1 cellular context compared by ENCODE assay signal in the genomic region with DNA sequence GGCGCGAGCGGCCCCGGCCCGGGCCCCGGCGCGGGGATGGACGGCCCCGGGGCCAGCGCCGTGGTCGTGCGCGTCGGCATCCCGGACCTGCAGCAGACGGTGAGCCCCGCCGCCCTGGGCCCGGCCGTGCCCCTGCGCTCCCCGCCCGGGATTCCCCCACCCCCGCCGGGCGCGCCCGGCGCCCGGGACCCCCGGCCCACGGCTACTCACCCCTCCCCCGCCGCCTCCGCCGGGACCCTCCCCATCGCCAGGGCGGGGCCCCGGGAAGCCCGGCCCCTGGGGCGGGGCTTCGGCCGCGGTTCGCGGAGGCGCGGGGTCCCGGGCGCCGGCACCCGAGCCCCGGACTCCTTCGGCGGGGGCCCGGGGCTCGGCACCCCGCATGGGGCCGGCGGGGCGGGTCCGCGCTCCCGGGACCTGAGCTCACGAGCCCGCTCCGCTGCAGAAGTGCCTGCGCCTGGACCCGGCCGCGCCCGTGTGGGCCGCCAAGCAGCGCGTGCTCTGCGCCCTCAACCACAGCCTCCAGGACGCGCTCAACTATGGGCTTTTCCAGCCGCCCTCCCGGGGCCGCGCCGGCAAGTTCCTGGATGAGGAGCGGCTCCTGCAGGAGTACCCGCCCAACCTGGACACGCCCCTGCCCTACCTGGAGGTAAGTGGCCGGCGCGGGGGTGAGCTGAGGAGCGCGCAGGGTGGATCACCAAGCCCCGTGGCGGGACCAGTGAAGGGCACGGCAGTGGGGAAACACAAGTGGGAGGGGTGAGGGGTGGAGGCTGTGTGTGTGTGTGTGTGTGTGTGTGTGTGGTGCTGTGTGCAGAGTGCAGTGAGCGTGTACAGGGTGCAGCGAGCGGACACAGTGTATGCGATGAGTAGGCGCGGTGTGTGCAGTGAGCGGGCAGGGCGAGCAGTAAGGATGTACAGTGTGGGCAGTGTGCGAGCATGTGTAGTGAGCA.
TF ChIP-seq lines count a peak whose summit lies in the region.

No MANE protein-coding gene starts in this region.

TF ChIP-seq in HepG2, 621 proteins besides CTCF, POLR2A, EP300 and RAD21 (continued from another document and continues in another):
- TF ChIP-seq, protein P1, sequence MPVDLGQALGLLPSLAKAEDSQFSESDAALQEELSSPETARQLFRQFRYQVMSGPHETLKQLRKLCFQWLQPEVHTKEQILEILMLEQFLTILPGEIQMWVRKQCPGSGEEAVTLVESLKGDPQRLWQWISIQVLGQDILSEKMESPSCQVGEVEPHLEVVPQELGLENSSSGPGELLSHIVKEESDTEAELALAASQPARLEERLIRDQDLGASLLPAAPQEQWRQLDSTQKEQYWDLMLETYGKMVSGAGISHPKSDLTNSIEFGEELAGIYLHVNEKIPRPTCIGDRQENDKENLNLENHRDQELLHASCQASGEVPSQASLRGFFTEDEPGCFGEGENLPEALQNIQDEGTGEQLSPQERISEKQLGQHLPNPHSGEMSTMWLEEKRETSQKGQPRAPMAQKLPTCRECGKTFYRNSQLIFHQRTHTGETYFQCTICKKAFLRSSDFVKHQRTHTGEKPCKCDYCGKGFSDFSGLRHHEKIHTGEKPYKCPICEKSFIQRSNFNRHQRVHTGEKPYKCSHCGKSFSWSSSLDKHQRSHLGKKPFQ (CRISPR knock-in tag; IDR thresholded peaks at IDR 0.05; ENCODE audit: insufficient replicate concordance): no peak
- TF ChIP-seq, protein P2, sequence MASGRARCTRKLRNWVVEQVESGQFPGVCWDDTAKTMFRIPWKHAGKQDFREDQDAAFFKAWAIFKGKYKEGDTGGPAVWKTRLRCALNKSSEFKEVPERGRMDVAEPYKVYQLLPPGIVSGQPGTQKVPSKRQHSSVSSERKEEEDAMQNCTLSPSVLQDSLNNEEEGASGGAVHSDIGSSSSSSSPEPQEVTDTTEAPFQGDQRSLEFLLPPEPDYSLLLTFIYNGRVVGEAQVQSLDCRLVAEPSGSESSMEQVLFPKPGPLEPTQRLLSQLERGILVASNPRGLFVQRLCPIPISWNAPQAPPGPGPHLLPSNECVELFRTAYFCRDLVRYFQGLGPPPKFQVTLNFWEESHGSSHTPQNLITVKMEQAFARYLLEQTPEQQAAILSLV (CRISPR knock-in tag; IDR thresholded peaks at IDR 0.05; ENCODE audit: borderline replicate concordance): no peak; the same call in 1 of the 2 replicates
- TF ChIP-seq ISL2 (CRISPR knock-in tag; IDR thresholded peaks at IDR 0.05) (no peak), MATR3 (CRISPR knock-in tag; IDR thresholded peaks at IDR 0.05) (no peak), YY1 (IDR thresholded peaks at IDR 0.05; ENCODE audit: insufficient read depth, insufficient replicate concordance, low read depth, low read length) (no peak), MIER2 (CRISPR knock-in tag; IDR thresholded peaks at IDR 0.05) (no peak), KDM4B (CRISPR knock-in tag; IDR thresholded peaks at IDR 0.05) (no peak), AKAP8 (CRISPR knock-in tag; IDR thresholded peaks at IDR 0.05) (no peak), ZNF841 (CRISPR knock-in tag; IDR thresholded peaks at IDR 0.05; ENCODE audit: borderline replicate concordance) (no peak), CENPT (CRISPR knock-in tag; IDR thresholded peaks at IDR 0.05; ENCODE audit: low read depth) (no peak), SP4 (CRISPR knock-in tag; IDR thresholded peaks at IDR 0.05) (0 out of 2 replicates have a peak, but pooled peaks have one; percentile 18), SAP130 (CRISPR knock-in tag; IDR thresholded peaks at IDR 0.05; ENCODE audit: low read depth) (peak; percentile 54; the same call in 1 of the 2 replicates), ZNF83 (CRISPR knock-in tag; IDR thresholded peaks at IDR 0.05; ENCODE audit: borderline replicate concordance) (no peak), YEATS4 (CRISPR knock-in tag; IDR thresholded peaks at IDR 0.05; ENCODE audit: borderline replicate concordance) (no peak), GTF3A (CRISPR knock-in tag; conservative IDR thresholded peaks at IDR 0.05) (no peak), ZFYVE20 (CRISPR knock-in tag; IDR thresholded peaks at IDR 0.05; ENCODE audit: borderline replicate concordance, low read depth) (no peak), GABPB1 (CRISPR knock-in tag; IDR thresholded peaks at IDR 0.05) (peak; percentile 35; the same call in 1 of the 2 replicates), SMAD1 (CRISPR knock-in tag; IDR thresholded peaks at IDR 0.05; ENCODE audit: borderline replicate concordance, low read depth) (0 out of 2 replicates have a peak, but pooled peaks have one; percentile 45), ZNF253 (CRISPR knock-in tag; IDR thresholded peaks at IDR 0.05; ENCODE audit: borderline replicate concordance) (no peak), ZNF589 (CRISPR knock-in tag; conservative IDR thresholded peaks at IDR 0.05) (no peak), ZNF34 (CRISPR knock-in tag; IDR thresholded peaks at IDR 0.05; ENCODE audit: borderline replicate concordance) (no peak), KMT2B (CRISPR knock-in tag; IDR thresholded peaks at IDR 0.05) (no peak), SOX5 (CRISPR knock-in tag; IDR thresholded peaks at IDR 0.05; ENCODE audit: borderline replicate concordance) (no peak), NONO (IDR thresholded peaks at IDR 0.05) (no peak), NONO (CRISPR knock-in tag; conservative IDR thresholded peaks at IDR 0.05) (peak; percentile 64)
- TF ChIP-seq, protein P3, sequence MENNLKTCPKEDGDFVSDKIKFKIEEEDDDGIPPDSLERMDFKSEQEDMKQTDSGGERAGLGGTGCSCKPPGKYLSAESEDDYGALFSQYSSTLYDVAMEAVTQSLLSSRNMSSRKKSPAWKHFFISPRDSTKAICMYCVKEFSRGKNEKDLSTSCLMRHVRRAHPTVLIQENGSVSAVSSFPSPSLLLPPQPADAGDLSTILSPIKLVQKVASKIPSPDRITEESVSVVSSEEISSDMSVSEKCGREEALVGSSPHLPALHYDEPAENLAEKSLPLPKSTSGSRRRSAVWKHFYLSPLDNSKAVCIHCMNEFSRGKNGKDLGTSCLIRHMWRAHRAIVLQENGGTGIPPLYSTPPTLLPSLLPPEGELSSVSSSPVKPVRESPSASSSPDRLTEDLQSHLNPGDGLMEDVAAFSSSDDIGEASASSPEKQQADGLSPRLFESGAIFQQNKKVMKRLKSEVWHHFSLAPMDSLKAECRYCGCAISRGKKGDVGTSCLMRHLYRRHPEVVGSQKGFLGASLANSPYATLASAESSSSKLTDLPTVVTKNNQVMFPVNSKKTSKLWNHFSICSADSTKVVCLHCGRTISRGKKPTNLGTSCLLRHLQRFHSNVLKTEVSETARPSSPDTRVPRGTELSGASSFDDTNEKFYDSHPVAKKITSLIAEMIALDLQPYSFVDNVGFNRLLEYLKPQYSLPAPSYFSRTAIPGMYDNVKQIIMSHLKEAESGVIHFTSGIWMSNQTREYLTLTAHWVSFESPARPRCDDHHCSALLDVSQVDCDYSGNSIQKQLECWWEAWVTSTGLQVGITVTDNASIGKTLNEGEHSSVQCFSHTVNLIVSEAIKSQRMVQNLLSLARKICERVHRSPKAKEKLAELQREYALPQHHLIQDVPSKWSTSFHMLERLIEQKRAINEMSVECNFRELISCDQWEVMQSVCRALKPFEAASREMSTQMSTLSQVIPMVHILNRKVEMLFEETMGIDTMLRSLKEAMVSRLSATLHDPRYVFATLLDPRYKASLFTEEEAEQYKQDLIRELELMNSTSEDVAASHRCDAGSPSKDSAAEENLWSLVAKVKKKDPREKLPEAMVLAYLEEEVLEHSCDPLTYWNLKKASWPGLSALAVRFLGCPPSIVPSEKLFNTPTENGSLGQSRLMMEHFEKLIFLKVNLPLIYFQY (CRISPR knock-in tag; IDR thresholded peaks at IDR 0.05; ENCODE audit: borderline replicate concordance): no peak
- TF ChIP-seq, protein P4, sequence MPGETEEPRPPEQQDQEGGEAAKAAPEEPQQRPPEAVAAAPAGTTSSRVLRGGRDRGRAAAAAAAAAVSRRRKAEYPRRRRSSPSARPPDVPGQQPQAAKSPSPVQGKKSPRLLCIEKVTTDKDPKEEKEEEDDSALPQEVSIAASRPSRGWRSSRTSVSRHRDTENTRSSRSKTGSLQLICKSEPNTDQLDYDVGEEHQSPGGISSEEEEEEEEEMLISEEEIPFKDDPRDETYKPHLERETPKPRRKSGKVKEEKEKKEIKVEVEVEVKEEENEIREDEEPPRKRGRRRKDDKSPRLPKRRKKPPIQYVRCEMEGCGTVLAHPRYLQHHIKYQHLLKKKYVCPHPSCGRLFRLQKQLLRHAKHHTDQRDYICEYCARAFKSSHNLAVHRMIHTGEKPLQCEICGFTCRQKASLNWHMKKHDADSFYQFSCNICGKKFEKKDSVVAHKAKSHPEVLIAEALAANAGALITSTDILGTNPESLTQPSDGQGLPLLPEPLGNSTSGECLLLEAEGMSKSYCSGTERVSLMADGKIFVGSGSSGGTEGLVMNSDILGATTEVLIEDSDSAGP (CRISPR knock-in tag; IDR thresholded peaks at IDR 0.05; ENCODE audit: borderline replicate concordance): no peak; the same call in 1 of the 2 replicates
- TF ChIP-seq, protein P5, sequence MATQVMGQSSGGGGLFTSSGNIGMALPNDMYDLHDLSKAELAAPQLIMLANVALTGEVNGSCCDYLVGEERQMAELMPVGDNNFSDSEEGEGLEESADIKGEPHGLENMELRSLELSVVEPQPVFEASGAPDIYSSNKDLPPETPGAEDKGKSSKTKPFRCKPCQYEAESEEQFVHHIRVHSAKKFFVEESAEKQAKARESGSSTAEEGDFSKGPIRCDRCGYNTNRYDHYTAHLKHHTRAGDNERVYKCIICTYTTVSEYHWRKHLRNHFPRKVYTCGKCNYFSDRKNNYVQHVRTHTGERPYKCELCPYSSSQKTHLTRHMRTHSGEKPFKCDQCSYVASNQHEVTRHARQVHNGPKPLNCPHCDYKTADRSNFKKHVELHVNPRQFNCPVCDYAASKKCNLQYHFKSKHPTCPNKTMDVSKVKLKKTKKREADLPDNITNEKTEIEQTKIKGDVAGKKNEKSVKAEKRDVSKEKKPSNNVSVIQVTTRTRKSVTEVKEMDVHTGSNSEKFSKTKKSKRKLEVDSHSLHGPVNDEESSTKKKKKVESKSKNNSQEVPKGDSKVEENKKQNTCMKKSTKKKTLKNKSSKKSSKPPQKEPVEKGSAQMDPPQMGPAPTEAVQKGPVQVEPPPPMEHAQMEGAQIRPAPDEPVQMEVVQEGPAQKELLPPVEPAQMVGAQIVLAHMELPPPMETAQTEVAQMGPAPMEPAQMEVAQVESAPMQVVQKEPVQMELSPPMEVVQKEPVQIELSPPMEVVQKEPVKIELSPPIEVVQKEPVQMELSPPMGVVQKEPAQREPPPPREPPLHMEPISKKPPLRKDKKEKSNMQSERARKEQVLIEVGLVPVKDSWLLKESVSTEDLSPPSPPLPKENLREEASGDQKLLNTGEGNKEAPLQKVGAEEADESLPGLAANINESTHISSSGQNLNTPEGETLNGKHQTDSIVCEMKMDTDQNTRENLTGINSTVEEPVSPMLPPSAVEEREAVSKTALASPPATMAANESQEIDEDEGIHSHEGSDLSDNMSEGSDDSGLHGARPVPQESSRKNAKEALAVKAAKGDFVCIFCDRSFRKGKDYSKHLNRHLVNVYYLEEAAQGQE (IDR thresholded peaks at IDR 0.05; ENCODE audit: borderline replicate concordance in 1 of 2, low read depth in 1 of 2, low read length in 2 of 2): no peak
- TF ChIP-seq, protein P6, sequence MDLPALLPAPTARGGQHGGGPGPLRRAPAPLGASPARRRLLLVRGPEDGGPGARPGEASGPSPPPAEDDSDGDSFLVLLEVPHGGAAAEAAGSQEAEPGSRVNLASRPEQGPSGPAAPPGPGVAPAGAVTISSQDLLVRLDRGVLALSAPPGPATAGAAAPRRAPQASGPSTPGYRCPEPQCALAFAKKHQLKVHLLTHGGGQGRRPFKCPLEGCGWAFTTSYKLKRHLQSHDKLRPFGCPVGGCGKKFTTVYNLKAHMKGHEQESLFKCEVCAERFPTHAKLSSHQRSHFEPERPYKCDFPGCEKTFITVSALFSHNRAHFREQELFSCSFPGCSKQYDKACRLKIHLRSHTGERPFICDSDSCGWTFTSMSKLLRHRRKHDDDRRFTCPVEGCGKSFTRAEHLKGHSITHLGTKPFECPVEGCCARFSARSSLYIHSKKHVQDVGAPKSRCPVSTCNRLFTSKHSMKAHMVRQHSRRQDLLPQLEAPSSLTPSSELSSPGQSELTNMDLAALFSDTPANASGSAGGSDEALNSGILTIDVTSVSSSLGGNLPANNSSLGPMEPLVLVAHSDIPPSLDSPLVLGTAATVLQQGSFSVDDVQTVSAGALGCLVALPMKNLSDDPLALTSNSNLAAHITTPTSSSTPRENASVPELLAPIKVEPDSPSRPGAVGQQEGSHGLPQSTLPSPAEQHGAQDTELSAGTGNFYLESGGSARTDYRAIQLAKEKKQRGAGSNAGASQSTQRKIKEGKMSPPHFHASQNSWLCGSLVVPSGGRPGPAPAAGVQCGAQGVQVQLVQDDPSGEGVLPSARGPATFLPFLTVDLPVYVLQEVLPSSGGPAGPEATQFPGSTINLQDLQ (CRISPR knock-in tag; IDR thresholded peaks at IDR 0.05): no peak
- TF ChIP-seq, protein P7, sequence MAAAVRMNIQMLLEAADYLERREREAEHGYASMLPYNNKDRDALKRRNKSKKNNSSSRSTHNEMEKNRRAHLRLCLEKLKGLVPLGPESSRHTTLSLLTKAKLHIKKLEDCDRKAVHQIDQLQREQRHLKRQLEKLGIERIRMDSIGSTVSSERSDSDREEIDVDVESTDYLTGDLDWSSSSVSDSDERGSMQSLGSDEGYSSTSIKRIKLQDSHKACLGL (CRISPR knock-in tag; IDR thresholded peaks at IDR 0.05): peak; percentile 55; the same call in 1 of the 2 replicates
- TF ChIP-seq, protein P8, sequence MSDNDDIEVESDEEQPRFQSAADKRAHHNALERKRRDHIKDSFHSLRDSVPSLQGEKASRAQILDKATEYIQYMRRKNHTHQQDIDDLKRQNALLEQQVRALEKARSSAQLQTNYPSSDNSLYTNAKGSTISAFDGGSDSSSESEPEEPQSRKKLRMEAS (IDR thresholded peaks at IDR 0.05): peak; percentile 70; the same call in 1 of the 2 replicates
- TF ChIP-seq, protein P9, sequence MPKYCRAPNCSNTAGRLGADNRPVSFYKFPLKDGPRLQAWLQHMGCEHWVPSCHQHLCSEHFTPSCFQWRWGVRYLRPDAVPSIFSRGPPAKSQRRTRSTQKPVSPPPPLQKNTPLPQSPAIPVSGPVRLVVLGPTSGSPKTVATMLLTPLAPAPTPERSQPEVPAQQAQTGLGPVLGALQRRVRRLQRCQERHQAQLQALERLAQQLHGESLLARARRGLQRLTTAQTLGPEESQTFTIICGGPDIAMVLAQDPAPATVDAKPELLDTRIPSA (CRISPR knock-in tag; IDR thresholded peaks at IDR 0.05; ENCODE audit: borderline replicate concordance): no peak
- TF ChIP-seq, protein P10, sequence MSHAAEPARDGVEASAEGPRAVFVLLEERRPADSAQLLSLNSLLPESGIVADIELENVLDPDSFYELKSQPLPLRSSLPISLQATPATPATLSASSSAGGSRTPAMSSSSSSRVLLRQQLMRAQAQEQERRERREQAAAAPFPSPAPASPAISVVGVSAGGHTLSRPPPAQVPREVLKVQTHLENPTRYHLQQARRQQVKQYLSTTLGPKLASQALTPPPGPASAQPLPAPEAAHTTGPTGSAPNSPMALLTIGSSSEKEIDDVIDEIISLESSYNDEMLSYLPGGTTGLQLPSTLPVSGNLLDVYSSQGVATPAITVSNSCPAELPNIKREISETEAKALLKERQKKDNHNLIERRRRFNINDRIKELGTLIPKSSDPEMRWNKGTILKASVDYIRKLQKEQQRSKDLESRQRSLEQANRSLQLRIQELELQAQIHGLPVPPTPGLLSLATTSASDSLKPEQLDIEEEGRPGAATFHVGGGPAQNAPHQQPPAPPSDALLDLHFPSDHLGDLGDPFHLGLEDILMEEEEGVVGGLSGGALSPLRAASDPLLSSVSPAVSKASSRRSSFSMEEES (CRISPR knock-in tag; IDR thresholded peaks at IDR 0.05): no peak
